ENCODE assay signal across 1 cellular context in genomic region chr17:49016775-49017463, GRCh38.
TF ChIP-seq lines count a peak whose summit lies in the region.

No MANE protein-coding gene starts in this region.

TF ChIP-seq in H1, 55 proteins besides CTCF, POLR2A, EP300 and RAD21:
- no peak for TF ChIP-seq KDM5A (IDR thresholded peaks at IDR 0.05; ENCODE audit: low read length)
- TF ChIP-seq BCL11A (IDR thresholded peaks at IDR 0.05; ENCODE audit: low read depth in 2 of 2, low read length in 2 of 2) = no peak
- TF ChIP-seq ZNF274 (IDR thresholded peaks at IDR 0.05; ENCODE audit: borderline replicate concordance, extremely low read depth, low read length) = no peak
- TF ChIP-seq SIRT6 (IDR thresholded peaks at IDR 0.05; ENCODE audit: low read length) = no peak
- no peak for TF ChIP-seq KDM1A (IDR thresholded peaks at IDR 0.05; ENCODE audit: borderline replicate concordance, low read length)
- TF ChIP-seq NANOG (IDR thresholded peaks at IDR 0.05; ENCODE audit: insufficient read depth, low read depth, low read length, poor library complexity, severe bottlenecking) = no peak
- no peak for TF ChIP-seq HDAC2 (IDR thresholded peaks at IDR 0.05; ENCODE audit: borderline replicate concordance in 1 of 2, low read depth in 2 of 2, low read length in 2 of 2)
- no peak for TF ChIP-seq JUND (IDR thresholded peaks at IDR 0.05; ENCODE audit: low read length)
- no peak for TF ChIP-seq GABPA (IDR thresholded peaks at IDR 0.05; ENCODE audit: borderline replicate concordance, insufficient read depth, low read length)
- no peak for TF ChIP-seq USF2 (IDR thresholded peaks at IDR 0.05; ENCODE audit: low read length)
- TF ChIP-seq SRF (IDR thresholded peaks at IDR 0.05; ENCODE audit: low read depth, low read length) = no peak
- TF ChIP-seq CBX5 (IDR thresholded peaks at IDR 0.05; ENCODE audit: low read depth, low read length) = no peak
- TF ChIP-seq EGR1 (IDR thresholded peaks at IDR 0.05; ENCODE audit: borderline replicate concordance, low read depth, low read length) = no peak
- TF ChIP-seq CTBP2 (IDR thresholded peaks at IDR 0.05; ENCODE audit: borderline replicate concordance, insufficient read depth, insufficient read length, low read length) = no peak
- no peak for TF ChIP-seq SIX5 (IDR thresholded peaks at IDR 0.05; ENCODE audit: low read depth, low read length)
- no peak for TF ChIP-seq JUN (IDR thresholded peaks at IDR 0.05; ENCODE audit: low read depth, low read length)
- no peak for TF ChIP-seq PHF8 (conservative IDR thresholded peaks at IDR 0.05; ENCODE audit: low read depth, low read length)
